Comparison of ENCODE assay signal across 10 cellular contexts in genomic region chr17:43591750-43592562, GRCh38. TPM values are rescaled to one million over a fixed set of nuclear protein-coding genes. Genes with fewer than 3 reads are reported as not detected.
DNase-seq lines count a peak whose midpoint lies in the region; ATAC-seq, FAIRE-seq and TF ChIP-seq lines count a peak whose summit lies in the region.
"Had no signal": no experiment of that assay in that cellular context is flagged by ENCODE, and none has a peak within 500 bp of the region (broad histone marks: within the 10 kb centered on the region; RNA-seq: fewer than 3 reads in every experiment).

No MANE protein-coding gene starts in this region.

- H3K9ac ChIP-seq in fibroblast of lung (ENCODE audit: insufficient read depth, low read length) = peak overlapping the region; percentile 50

- H4K20me1 ChIP-seq in fibroblast of lung (ENCODE audit: control insufficient read depth, extremely low read depth, insufficient read depth, low read length) = no peaks in the 10 kb centered on the region

- peaks cover 2% of the 10 kb centered on the region for H3K4me1 Mint-ChIP-seq in activated CD4-positive, alpha-beta memory T cell treated with anti-CD3 and anti-CD28 coated beads, Interleukin-2, amount 10 ng/mL, durations not matched to agents 7 days and 5 days
- H3K4me1 Mint-ChIP-seq: stimulated activated effector memory CD8-positive, alpha-beta T cell treated with anti-CD3 and anti-CD28 coated beads, Interleukin-12 subunit alpha, Interleukin-12 subunit beta, amount 100 ng/mL, for 72 hours had no signal

- peak overlapping the region; percentile 88 for H3K4me2 ChIP-seq in fibroblast of lung (ENCODE audit: extremely low read depth, insufficient read depth, low read length)

- no peaks in the 10 kb centered on the region for H3K36me3 ChIP-seq in fibroblast of lung (ENCODE audit: control insufficient read depth, insufficient read depth, low read length)

- H3K27ac Mint-ChIP-seq in activated CD4-positive, alpha-beta memory T cell treated with anti-CD3 and anti-CD28 coated beads, Interleukin-2, amount 10 ng/mL, durations not matched to agents 7 days and 5 days = no peak overlapping the region
- H3K27ac Mint-ChIP-seq: stimulated activated effector memory CD8-positive, alpha-beta T cell treated with anti-CD3 and anti-CD28 coated beads, Interleukin-12 subunit alpha, Interleukin-12 subunit beta, amount 100 ng/mL, for 72 hours had no signal

- no peaks in the 10 kb centered on the region for H3K9me3 ChIP-seq in fibroblast of lung (ENCODE audit: control insufficient read depth, insufficient read depth, low read depth, low read length)

- H3K4me3 Mint-ChIP-seq in activated CD4-positive, alpha-beta memory T cell treated with anti-CD3 and anti-CD28 coated beads, Interleukin-2, amount 10 ng/mL, durations not matched to agents 7 days and 5 days = no peak overlapping the region
- H3K4me3 Mint-ChIP-seq: stimulated activated effector memory CD8-positive, alpha-beta T cell treated with anti-CD3 and anti-CD28 coated beads, Interleukin-12 subunit alpha, Interleukin-12 subunit beta, amount 100 ng/mL, for 72 hours had no signal

- DNase-seq in A172 (ENCODE audit: low spot score) (peak; percentile 79), RCC 7860 (ENCODE audit: low spot score) (peak; percentile 79), fibroblast of lung (ENCODE audit: low read depth in 2 of 2) (peak; percentile 73 to 93), myocyte (ENCODE audit: low read depth) (peak; percentile 69), NOMO-1 (lab: John Stamatoyannopoulos, UW; ENCODE audit: unreplicated experiment in 2 of 2) (no peak)
- no peak for DNase-seq in activated CD4-positive, alpha-beta memory T cell treated with anti-CD3 and anti-CD28 coated beads, Interleukin-2, amount 10 ng/mL, durations not matched to agents 7 days and 5 days

- no peak for TF ChIP-seq CTCF in fibroblast of lung (conservative IDR thresholded peaks at IDR 0.05 in 1 of 2, IDR thresholded peaks at IDR 0.05 in 1 of 2; ENCODE audit: low read depth in 1 of 2, low read length in 2 of 2)

- no peaks in the 10 kb centered on the region for H3K36me3 Mint-ChIP-seq in activated CD4-positive, alpha-beta memory T cell treated with anti-CD3 and anti-CD28 coated beads, Interleukin-2, amount 10 ng/mL, durations not matched to agents 7 days and 5 days (ENCODE audit: low read depth)
- H3K36me3 Mint-ChIP-seq: stimulated activated effector memory CD8-positive, alpha-beta T cell treated with anti-CD3 and anti-CD28 coated beads, Interleukin-12 subunit alpha, Interleukin-12 subunit beta, amount 100 ng/mL, for 72 hours had no signal

- peak overlapping the region in 3 of 4 experiments; percentile 2 to 14 (median 14) for H3K4me3 ChIP-seq in fibroblast of lung (replicated peaks in 1 of 4; ENCODE audit: control extremely low read depth in 1 of 4, insufficient read depth in 1 of 4, low read depth in 3 of 4, low read length in 4 of 4)

- H3K4me1 ChIP-seq in fibroblast of lung (ENCODE audit: control insufficient read depth, extremely low read depth, insufficient read depth, low read length) = peaks cover 14% of the 10 kb centered on the region

- FAIRE-seq in RCC 7860 (lab: Jason Lieb, UNC) = peak; percentile 66
- FAIRE-seq: A204.1 had no signal

- H3K9me3 Mint-ChIP-seq in activated CD4-positive, alpha-beta memory T cell treated with anti-CD3 and anti-CD28 coated beads, Interleukin-2, amount 10 ng/mL, durations not matched to agents 7 days and 5 days = no peaks in the 10 kb centered on the region
- H3K9me3 Mint-ChIP-seq: stimulated activated effector memory CD8-positive, alpha-beta T cell treated with anti-CD3 and anti-CD28 coated beads, Interleukin-12 subunit alpha, Interleukin-12 subunit beta, amount 100 ng/mL, for 72 hours had no signal

- no peaks in the 10 kb centered on the region for H3K27me3 ChIP-seq in fibroblast of lung (ENCODE audit: control insufficient read depth, insufficient read depth, low read length)

- H2AFZ ChIP-seq in fibroblast of lung (ENCODE audit: low read length) = peak overlapping the region; percentile 63

- no peaks in the 10 kb centered on the region for H3K79me2 ChIP-seq in fibroblast of lung (ENCODE audit: control insufficient read depth, insufficient read depth, low read length)

- POLR2A ChIA-PET in activated CD4-positive, alpha-beta memory T cell treated with anti-CD3 and anti-CD28 coated beads, Interleukin-2, amount 10 ng/mL, durations not matched to agents 7 days and 5 days (lab: Charles Lee) = no interaction called here

- H3K27me3 Mint-ChIP-seq in activated CD4-positive, alpha-beta memory T cell treated with anti-CD3 and anti-CD28 coated beads, Interleukin-2, amount 10 ng/mL, durations not matched to agents 7 days and 5 days = peaks cover 5% of the 10 kb centered on the region

- CTCF ChIA-PET in activated CD4-positive, alpha-beta memory T cell treated with anti-CD3 and anti-CD28 coated beads, Interleukin-2, amount 10 ng/mL, durations not matched to agents 7 days and 5 days (lab: Charles Lee) = interaction anchor here (1.2 kb wide), 1 partner anchor 15 kb away, joined by 3 read pairs; no protein-coding TSS in a partner anchor

- ATAC-seq in HG02610 (IDR thresholded peaks at IDR 0.05; ENCODE audit: unreplicated experiment) (no peak), GM18520 (IDR thresholded peaks at IDR 0.05; ENCODE audit: unreplicated experiment) (no peak)
- ATAC-seq: stimulated activated effector memory CD8-positive, alpha-beta T cell treated with anti-CD3 and anti-CD28 coated beads, Interleukin-12 subunit alpha, Interleukin-12 subunit beta, amount 100 ng/mL, for 72 hours had no signal

- peak overlapping the region; percentile 77 for H3K27ac ChIP-seq in fibroblast of lung (ENCODE audit: insufficient read depth, low read length)

RNA-seq across cellular contexts. Expression of gene ETV4, which starts 45.8 kb away (rescaled TPM):
- 13.4 and 14.4 TPM in 2 replicates for total RNA-seq in A172 (2014; rRNA removed; shearing (Covaris generic))
- 0.33 and 0.51 TPM in 2 replicates for total RNA-seq in fibroblast of lung
- 1.8 and 4.1 TPM in 2 replicates for polyA plus RNA-seq in fibroblast of lung
- 2.4 and 7.6 TPM in 2 replicates for polyA plus RNA-seq in fibroblast of lung (2012)
- 6.4 and 8.2 TPM in 2 replicates for polyA minus RNA-seq in fibroblast of lung (ENCODE audit: low replicate concordance)
- total RNA-seq in myocyte = 3.0 and 7.9 TPM in 2 replicates
- polyA plus RNA-seq in myocyte (2012) = 2.8 TPM
- total RNA-seq in activated CD4-positive, alpha-beta memory T cell treated with anti-CD3 and anti-CD28 coated beads, Interleukin-2, amount 10 ng/mL, durations not matched to agents 7 days and 5 days = 1 to 10 TPM; 3.6 to 4.0 TPM

Comparison
In these comparisons a context has a peak if more than half of its experiments do, and no peak if none do; other contexts are left out.
1. DNase-seq: peak in A172 (single experiment), RCC 7860 (single experiment), fibroblast of lung (2 of 2) and myocyte (single experiment); none in NOMO-1 (0 of 2) and activated CD4-positive, alpha-beta memory T cell treated with anti-CD3 and anti-CD28 coated beads, Interleukin-2, amount 10 ng/mL, durations not matched to agents 7 days and 5 days (single experiment).